In genomic region chr12:66636771-66637170, GRCh38 we compare ENCODE assay signal across 12 cellular contexts. TPM values are rescaled to one million over a fixed set of nuclear protein-coding genes. Genes with fewer than 3 reads are reported as not detected.
DNase-seq lines count a peak whose midpoint lies in the region; ATAC-seq and TF ChIP-seq lines count a peak whose summit lies in the region.
"Had no signal": no experiment of that assay in that cellular context is flagged by ENCODE, and none has a peak within 500 bp of the region (broad histone marks: within the 10 kb centered on the region; RNA-seq: fewer than 3 reads in every experiment).

No MANE protein-coding gene starts in this region.

- CTCF ChIA-PET in OCI-LY7 (lab: Charles Lee; ENCODE audit: unreplicated experiment): no interaction called here

- intact Hi-C loops in OCI-LY7 (cut with micrococcal nuclease; ENCODE audit: unreplicated experiment): no loop called here
- intact Hi-C loops in head of caudate nucleus (cut with DNase I): no loop called here
- intact Hi-C loops in gastrocnemius medialis (cut with DNase I; ENCODE audit: low total_unique reads): no loop called here
- intact Hi-C loops in colonic mucosa (cut with DNase I): no loop called here
- intact Hi-C loops in prostate gland (cut with DNase I): no loop called here
- intact Hi-C loops in mucosa of descending colon (cut with DNase I, micrococcal nuclease): no loop called here

- in situ Hi-C loops in gastrocnemius medialis (cut with MboI; ENCODE audit: low sequenced_read_pairs in 4 of 4): no loop called here

- TF ChIP-seq POLR2A in gastrocnemius medialis (IDR thresholded peaks at IDR 0.05) (no peak), prostate gland (IDR thresholded peaks at IDR 0.05) (no peak)

- 66% methylated on average over 3 of the region's 3 CpGs for WGBS in prostate gland

- TF ChIP-seq CTCF in OCI-LY7 (conservative IDR thresholded peaks at IDR 0.05; ENCODE audit: low read length) (no peak), gastrocnemius medialis (IDR thresholded peaks at IDR 0.05 in 4 of 5, conservative IDR thresholded peaks at IDR 0.05 in 1 of 5) (no peak), colonic mucosa (IDR thresholded peaks at IDR 0.05) (no peak), prostate gland (IDR thresholded peaks at IDR 0.05) (no peak), mucosa of descending colon (IDR thresholded peaks at IDR 0.05) (no peak)

- peak overlapping the region; percentile 69; the same call in 1 of the 2 replicates for H2AFZ ChIP-seq in OCI-LY7 (ENCODE audit: low read length)

- H3K9me2 ChIP-seq in OCI-LY7 (ENCODE audit: insufficient read depth, low read length): no peaks in the 10 kb centered on the region

- POLR2A ChIA-PET in OCI-LY7 (lab: Charles Lee): interaction anchor here (0.7 to 6.5 kb wide), 6 partner anchors 9 to 59 kb away, joined by 3 to 53 read pairs (median 4); no protein-coding TSS in a partner anchor

- H3K27me3 ChIP-seq in gastrocnemius medialis: no peaks in the 10 kb centered on the region
- no peaks in the 10 kb centered on the region for H3K27me3 ChIP-seq in colonic mucosa
- no peaks in the 10 kb centered on the region for H3K27me3 ChIP-seq in prostate gland (replicated peaks; ENCODE audit: insufficient read depth)

- H3K4me3 ChIP-seq in OCI-LY7 (ENCODE audit: low read depth, low read length, poor library complexity, severe bottlenecking) (no peak overlapping the region), gastrocnemius medialis (no peak overlapping the region), colonic mucosa (no peak overlapping the region), prostate gland (no peak overlapping the region), mucosa of descending colon (no peak overlapping the region)

- ATAC-seq in gastrocnemius medialis (peak; percentile 79 to 90), mucosa of descending colon (no peak)
- ATAC-seq: naive thymus-derived CD4-positive, alpha-beta T cell had no signal

- no peak overlapping the region for H3K9ac ChIP-seq in colonic mucosa (ENCODE audit: low read depth in 2 of 2, low read length in 2 of 2)

- H3K27ac ChIP-seq in OCI-LY7 (ENCODE audit: low read depth, low read length, poor library complexity, severe bottlenecking): no peak overlapping the region
- H3K27ac ChIP-seq in gastrocnemius medialis: peak overlapping the region in 2 of 4 donors; percentile 13 to 48
- no peak overlapping the region for H3K27ac ChIP-seq in colonic mucosa
- H3K27ac ChIP-seq in prostate gland: no peak overlapping the region

- DNase-seq in OCI-LY7 (ENCODE audit: low spot score) (no peak), head of caudate nucleus (peak; percentile 41 to 90 (median 78)), midbrain (lab: John Stamatoyannopoulos, UW) (peak; percentile 81), gastrocnemius medialis (peak; percentile 61 to 66), colonic mucosa (no peak), COR-L47 (lab: John Stamatoyannopoulos, UW) (no peak), prostate gland (ENCODE audit: low spot score) (no peak), mucosa of descending colon (no peak)
- DNase-seq: GDM1; naive thymus-derived CD4-positive, alpha-beta T cell; stimulated activated CD4-positive, alpha-beta T cell treated with anti-CD3 and anti-CD28 coated beads, Interleukin-1b, Interleukin-23, amount 100 ng/mL, for 48 hours; T-helper 2 cell had no signal

- H3K4me1 ChIP-seq in OCI-LY7 (ENCODE audit: insufficient read depth, low read length, poor library complexity, severe bottlenecking): peaks cover 8% of the 10 kb centered on the region
- peaks cover 6 to 8% of the 10 kb centered on the region in 2 donors for H3K4me1 ChIP-seq in gastrocnemius medialis
- no peaks in the 10 kb centered on the region for H3K4me1 ChIP-seq in colonic mucosa
- H3K4me1 ChIP-seq in prostate gland (replicated peaks): no peaks in the 10 kb centered on the region
- H3K4me1 ChIP-seq in mucosa of descending colon (ENCODE audit: low read depth): no peaks in the 10 kb centered on the region

- no peaks in the 10 kb centered on the region for H3K79me2 ChIP-seq in OCI-LY7 (ENCODE audit: insufficient read depth, low read depth, low read length)

- no peaks in the 10 kb centered on the region for H3K36me3 ChIP-seq in OCI-LY7 (ENCODE audit: insufficient read depth, low read length)
- no peaks in the 10 kb centered on the region for H3K36me3 ChIP-seq in gastrocnemius medialis
- no peaks in the 10 kb centered on the region for H3K36me3 ChIP-seq in colonic mucosa
- H3K36me3 ChIP-seq in prostate gland: no peaks in the 10 kb centered on the region
- no peaks in the 10 kb centered on the region for H3K36me3 ChIP-seq in mucosa of descending colon (ENCODE audit: low read depth)

- H3K4me2 ChIP-seq in OCI-LY7 (ENCODE audit: low read length): no peak overlapping the region

- H4K20me1 ChIP-seq in OCI-LY7 (ENCODE audit: insufficient read depth, low read length): no peaks in the 10 kb centered on the region

- no peaks in the 10 kb centered on the region; the same call in 1 of the 2 replicates for H3K9me3 ChIP-seq in OCI-LY7 (ENCODE audit: low read length)
- no peaks in the 10 kb centered on the region for H3K9me3 ChIP-seq in gastrocnemius medialis
- H3K9me3 ChIP-seq in colonic mucosa: no peaks in the 10 kb centered on the region
- H3K9me3 ChIP-seq in prostate gland: no peaks in the 10 kb centered on the region
- H3K9me3 ChIP-seq in mucosa of descending colon: no peaks in the 10 kb centered on the region

- BruUV-seq in OCI-LY7 (replicated peaks; lab: Mats Ljungman, UMichigan): no TSS peak

RNA-seq across cellular contexts. Expression of gene GRIP1, which starts 42.1 kb away (rescaled TPM):
- 0.70 and 7.6 TPM in 2 replicates for total RNA-seq in OCI-LY7 (2014; rRNA removed; shearing (Covaris generic))
- total RNA-seq in OCI-LY7 (2022): 1.9 and 4.1 TPM in 2 replicates
- total RNA-seq in gastrocnemius medialis: 1 to 10 TPM in 1 of 4 donors, under 1 TPM in 3; 0.18 to 2.1 (median 0.34) TPM
- 1 to 10 TPM; 3.7 to 6.2 TPM for total RNA-seq in colonic mucosa
- total RNA-seq in prostate gland: 10 to 100 TPM in 1 of 2 donors, 1 to 10 TPM in 1; 5.2 to 19.5 TPM
- total RNA-seq in mucosa of descending colon: 10 to 100 TPM in 2 of 3 donors, 1 to 10 TPM in 1; 6.6 to 22.8 (median 12.8) TPM

Comparison
In these comparisons a context has a peak if more than half of its experiments do, and no peak if none do; other contexts are left out.
1. DNase-seq: peak in head of caudate nucleus (42 of 42), midbrain (single experiment) and gastrocnemius medialis (2 of 2); none in OCI-LY7 (single experiment), colonic mucosa (single experiment), COR-L47 (single experiment), prostate gland (single experiment) and mucosa of descending colon (0 of 3).